In the genomic region with DNA sequence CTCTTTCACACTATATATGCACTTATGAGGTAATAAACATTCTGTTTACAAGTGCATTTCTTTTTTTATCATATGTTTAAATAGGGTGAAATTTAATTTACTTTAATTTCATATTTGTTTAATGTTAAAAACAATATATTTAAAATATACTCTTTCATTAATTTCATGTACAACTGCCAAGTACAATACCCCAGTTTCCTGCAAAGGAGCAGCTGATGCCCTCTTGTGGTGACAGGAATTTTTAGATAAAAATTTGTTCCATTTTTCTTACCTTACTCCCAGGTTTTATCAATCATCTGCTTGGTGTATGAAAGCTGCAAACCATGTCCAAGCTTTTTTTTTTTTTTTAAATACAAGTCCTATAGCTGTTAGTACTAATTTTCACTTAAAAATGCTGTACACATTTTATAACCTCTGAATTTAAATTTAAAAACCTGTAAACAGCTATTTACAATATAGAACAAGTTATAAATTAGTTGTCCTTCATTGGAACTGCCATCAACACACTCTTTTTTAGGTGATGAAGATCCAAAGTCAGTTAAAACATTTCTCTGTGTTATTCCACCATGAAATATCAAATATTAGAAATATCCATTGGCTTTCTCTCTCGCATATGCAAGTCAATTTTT, we compare ENCODE assay signal across 9 cellular contexts. TPM values are rescaled to one million over a fixed set of nuclear protein-coding genes. Genes with fewer than 3 reads are reported as not detected.
DNase-seq lines count a peak whose midpoint lies in the region; ATAC-seq, FAIRE-seq and TF ChIP-seq lines count a peak whose summit lies in the region.
"Had no signal": no experiment of that assay in that cellular context is flagged by ENCODE, and none has a peak within 500 bp of the region (broad histone marks: within the 10 kb centered on the region; RNA-seq: fewer than 3 reads in every experiment).

No MANE protein-coding gene starts in this region.

- TF ChIP-seq EP300 in GM12878 (IDR thresholded peaks at IDR 0.05; ENCODE audit: borderline replicate concordance in 1 of 2, control insufficient read depth in 1 of 2, low read depth in 2 of 2, low read length in 2 of 2): no peak

- peaks cover 20% of the 10 kb centered on the region for H3K4me1 Mint-ChIP-seq in mesothelial cell of epicardium

- H3K27me3 ChIP-seq in Loucy (ENCODE audit: insufficient read depth, low read length, poor library complexity, severe bottlenecking) (no peaks in the 10 kb centered on the region), GM12878 (replicated peaks in 1 of 2; ENCODE audit: control insufficient read depth in 2 of 2, insufficient read depth in 2 of 2, low read length in 1 of 2) (peaks cover 0 to 4% of the 10 kb centered on the region in 2 experiments; a peak in 1 of 4 replicates), vagina (no peaks in the 10 kb centered on the region)

- H3K79me2 ChIP-seq in Loucy (ENCODE audit: insufficient read depth, low read length): no peaks in the 10 kb centered on the region
- no peaks in the 10 kb centered on the region for H3K79me2 ChIP-seq in GM12878 (ENCODE audit: control insufficient read depth, insufficient read depth, low read length)

- no peaks in the 10 kb centered on the region for H3F3A ChIP-seq in Loucy (ENCODE audit: low read depth)

- H3K36me3 Mint-ChIP-seq in mesothelial cell of epicardium: no peaks in the 10 kb centered on the region

- H2AFZ ChIP-seq in Loucy (ENCODE audit: low read length): no peak overlapping the region
- no peak overlapping the region for H2AFZ ChIP-seq in GM12878 (ENCODE audit: control insufficient read depth, low read depth, low read length)

- POLR2A ChIA-PET in GM12878 (lab: Charles Lee): no interaction called here

- H3K27ac ChIP-seq in GM12878 (ENCODE audit: control insufficient read depth, insufficient read depth): no peak overlapping the region
- H3K27ac ChIP-seq in vagina: no peak overlapping the region

- DNase-seq in GM03348 (ENCODE audit: low spot score) (peak; percentile 29), GM12878 (ENCODE audit: low read depth, low spot score) (no peak), mesothelial cell of epicardium (ENCODE audit: low spot score in 2 of 2, unreplicated experiment in 2 of 2) (no peak), mesenteric fat pad (ENCODE audit: low spot score) (no peak), H4 (ENCODE audit: low spot score) (no peak), vagina (ENCODE audit: extremely low spot score in 2 of 2) (no peak)

- peak; percentile 60 for TF ChIP-seq RAD21 in GM12878 (IDR thresholded peaks at IDR 0.05; ENCODE audit: insufficient read depth, low read depth, low read length)

- no TSS peak for BruUV-seq in GM12878 (replicated peaks; lab: Mats Ljungman, UMichigan)

- H3K9me2 ChIP-seq in Loucy (replicated peaks; ENCODE audit: low read depth, low read length): no peaks in the 10 kb centered on the region

- SMC1A ChIA-PET in GM12878 (lab: Charles Lee; ENCODE audit: uncharacterized antibody, unreplicated experiment): interaction anchor here (0.9 to 4.1 kb wide), 9 partner anchors 12 to 963 kb away, joined by 3 to 21 read pairs (median 3); no protein-coding TSS in a partner anchor

- RAD21 ChIA-PET in GM12878 (lab: Charles Lee; ENCODE audit: unreplicated experiment): interaction anchor here (0.6 to 1.4 kb wide), 7 partner anchors 124 to 783 kb away, joined by 3 to 5 read pairs (median 4); no protein-coding TSS in a partner anchor

- H3K4me2 ChIP-seq in Loucy (ENCODE audit: low read depth, low read length, poor library complexity, severe bottlenecking) (no peak overlapping the region), GM12878 (ENCODE audit: control insufficient read depth, insufficient read depth) (no peak overlapping the region)

- H3K27ac Mint-ChIP-seq in mesothelial cell of epicardium: no peak overlapping the region

- H3K4me1 ChIP-seq in Loucy (ENCODE audit: insufficient read depth, low read length, poor library complexity, severe bottlenecking): peaks cover 8% of the 10 kb centered on the region
- H3K4me1 ChIP-seq in GM12878 (ENCODE audit: control insufficient read depth, insufficient read depth, low read length): no peaks in the 10 kb centered on the region
- peaks cover 11% of the 10 kb centered on the region for H3K4me1 ChIP-seq in vagina

- CTCF ChIA-PET in GM12878 (lab: Yijun Ruan, JAX): interaction anchor here (0.6 to 2.4 kb wide), 16 partner anchors 8 to 964 kb away, joined by 3 to 11 read pairs (median 4); no protein-coding TSS in a partner anchor

- in situ Hi-C loops in GM12878 (cut with MboI): loop anchor here (10.0 to 25.0 kb wide), 2 partner anchors 786 to 948 kb away; no protein-coding TSS in a partner anchor

- peaks cover 61% of the 10 kb centered on the region for H3K27me3 Mint-ChIP-seq in mesothelial cell of epicardium (ENCODE audit: low read depth)

- TF ChIP-seq CTCF in Loucy (conservative IDR thresholded peaks at IDR 0.05; ENCODE audit: low read length): peak; percentile 69
- TF ChIP-seq CTCF in GM12878 (IDR thresholded peaks at IDR 0.05 in 2 of 3, conservative IDR thresholded peaks at IDR 0.05 in 1 of 3; ENCODE audit: control insufficient read depth in 2 of 3, extremely low read depth in 1 of 3, insufficient read depth in 1 of 3, low read depth in 3 of 3, low read length in 3 of 3): peak; percentile 35 to 54 (median 36); a peak in 5 of 6 replicates
- TF ChIP-seq CTCF in mesothelial cell of epicardium (IDR thresholded peaks at IDR 0.05; ENCODE audit: unreplicated experiment): peak; percentile 77
- no peak for TF ChIP-seq CTCF in vagina (IDR thresholded peaks at IDR 0.05)

- no peak for FAIRE-seq in GM12878 (lab: Jason Lieb, UNC)

- ATAC-seq in GM12878 (0 out of 3 replicates have a peak, but pooled peaks have one; percentile 33), GM21367 (IDR thresholded peaks at IDR 0.05; ENCODE audit: unreplicated experiment) (no peak)

- H3K9me3 ChIP-seq in Loucy (ENCODE audit: insufficient read depth, low read depth, low read length) (no peaks in the 10 kb centered on the region), GM12878 (replicated peaks; ENCODE audit: control insufficient read depth, insufficient read depth, low read length) (no peaks in the 10 kb centered on the region), vagina (no peaks in the 10 kb centered on the region)

- H3K4me3 ChIP-seq in Loucy (ENCODE audit: low read length, poor library complexity, severe bottlenecking) (no peak overlapping the region), GM12878 (no peak overlapping the region), vagina (no peak overlapping the region)

- H3K9me3 Mint-ChIP-seq in mesothelial cell of epicardium: no peaks in the 10 kb centered on the region

- intact Hi-C loops in GM12878 (cut with micrococcal nuclease; ENCODE audit: unreplicated experiment): loop anchor here (1.0 to 10.0 kb wide), 3 partner anchors 124 to 936 kb away; no protein-coding TSS in a partner anchor
- intact Hi-C loops in vagina (cut with DNase I): no loop called here

- H3K36me3 ChIP-seq in Loucy (ENCODE audit: insufficient read depth, low read length) (no peaks in the 10 kb centered on the region), GM12878 (ENCODE audit: control insufficient read depth in 2 of 2, insufficient read depth in 2 of 2, low read length in 1 of 2) (no peaks in the 10 kb centered on the region), vagina (no peaks in the 10 kb centered on the region)

- no peak for TF ChIP-seq POLR2A in GM12878 (IDR thresholded peaks at IDR 0.05; ENCODE audit: low read depth, low read length)
- TF ChIP-seq POLR2A in vagina (IDR thresholded peaks at IDR 0.05): no peak

- H4K20me1 ChIP-seq in Loucy (ENCODE audit: insufficient read depth, low read length, poor library complexity, severe bottlenecking) (no peaks in the 10 kb centered on the region), GM12878 (ENCODE audit: control insufficient read depth, insufficient read depth) (no peaks in the 10 kb centered on the region)

- H3K4me3 Mint-ChIP-seq in mesothelial cell of epicardium: no peak overlapping the region

- H3K9ac ChIP-seq in Loucy (ENCODE audit: low read depth, low read length, poor library complexity, severe bottlenecking): no peak overlapping the region
- no peak overlapping the region for H3K9ac ChIP-seq in GM12878 (ENCODE audit: control insufficient read depth, insufficient read depth, low read length)

- 0% methylated on average over 1 of the region's 1 CpG for WGBS in GM12878 (ENCODE audit: insufficient coverage, insufficient replicate concordance, low lambda C conversion rate, missing lambda C conversion rate)

TF ChIP-seq in GM12878, 131 proteins besides CTCF, POLR2A, EP300 and RAD21:
- TF ChIP-seq EED (IDR thresholded peaks at IDR 0.05; ENCODE audit: low read depth): no peak
- no peak for TF ChIP-seq HDAC6 (IDR thresholded peaks at IDR 0.05; ENCODE audit: unreplicated experiment)
- peak; percentile 70; the same call in 1 of the 2 replicates for TF ChIP-seq SMC3 (IDR thresholded peaks at IDR 0.05; ENCODE audit: borderline replicate concordance, low read length)

RNA-seq across cellular contexts. Expression of a gene that starts 4.9 kb away (rescaled TPM):
- total RNA-seq in GM12878 (2013; cell fraction: nucleolus; rRNA removed): not detected in 2 replicates
- total RNA-seq in GM12878 (2014; rRNA removed) (not detected in 2 replicates), GM12878 (2014; rRNA removed; fragmentation: Illumina TruSeq; extraction: Trizol) (not detected in 2 replicates), GM12878 (2021) (not detected in 2 replicates), mesothelial cell of epicardium (3.3 to 3.6 TPM (median 3.4 TPM) in 3 replicates), mesenteric fat pad (0.10 TPM), vagina (0.98 TPM)
- polyA plus RNA-seq in GM12878 (2011; ENCODE audit: low read depth): not detected
- polyA plus RNA-seq in GM12878 (2011; rRNA removed) (0.01 and 0.03 TPM in 2 replicates), GM12878 (2014; fragmentation: Illumina TruSeq; extraction: Trizol) (not detected in 2 replicates), GM12878 (2014; fragmentation: Nextera tagmentation; extraction: Ambion mirVana) (not detected), GM12878 (2014; rRNA removed) (not detected in 2 replicates), GM12878 (2016; fragmentation: Nextera tagmentation; extraction: Ambion mirVana) (not detected)
- not detected in 2 replicates for polyA plus RNA-seq in GM12878 (2011; cell fraction: cytosol; rRNA removed)
- polyA plus RNA-seq in GM12878 (2011; cell fraction: nucleus; rRNA removed): not detected in 2 replicates
- polyA plus RNA-seq in GM12878 (2012): not detected in 2 replicates
- 0.05 and 0.07 TPM in 2 replicates for polyA minus RNA-seq in GM12878 (2011; rRNA and poly(A)+ RNA removed)
- polyA minus RNA-seq in GM12878 (2011; cell fraction: cytosol; rRNA and poly(A)+ RNA removed): not detected in 2 replicates
- polyA minus RNA-seq in GM12878 (2011; cell fraction: nucleus; rRNA and poly(A)+ RNA removed): not detected in 2 replicates
- total RNA-seq in H4 (2014; rRNA removed; shearing (Covaris generic)): 12.3 and 12.7 TPM in 2 replicates
- total RNA-seq: activated CD8-positive, alpha-beta memory T cell treated with anti-CD3 and anti-CD28 coated beads for 36 hours had no signal

Comparison
In these comparisons a context has a peak if more than half of its experiments do, and no peak if none do; other contexts are left out.
1. CTCF ChIP-seq: peak in Loucy (single experiment), GM12878 (3 of 3) and mesothelial cell of epicardium (single experiment); none in vagina (0 of 3).